In the genomic region with DNA sequence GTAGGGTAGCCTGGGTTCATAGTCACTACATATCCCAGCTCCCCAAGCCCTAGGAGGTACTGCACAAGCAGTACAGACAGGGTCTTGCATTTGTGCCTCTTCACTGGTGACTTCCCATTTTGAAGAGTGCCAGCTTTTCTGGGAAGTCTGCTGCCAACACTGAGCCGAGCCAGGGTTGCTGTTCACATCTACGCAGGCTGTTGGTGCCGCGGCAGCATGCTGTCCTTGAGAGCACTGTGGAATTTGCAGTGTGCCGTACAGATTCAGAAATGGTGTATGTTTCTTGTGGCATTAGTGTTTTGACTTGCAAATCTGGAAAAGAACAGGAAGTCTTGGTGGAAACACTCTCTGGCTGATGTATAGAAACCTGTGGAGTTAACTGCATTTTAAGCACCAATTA, we compare ENCODE assay signal across 10 cellular contexts.
DNase-seq lines count a peak whose midpoint lies in the region; ATAC-seq, FAIRE-seq and TF ChIP-seq lines count a peak whose summit lies in the region.
"Had no signal": no experiment of that assay in that cellular context is flagged by ENCODE, and none has a peak within 500 bp of the region (broad histone marks: within the 10 kb centered on the region; RNA-seq: fewer than 3 reads in every experiment).

No MANE protein-coding gene starts in this region.

- H3K18ac ChIP-seq in H1 (ENCODE audit: extremely low read depth, low read length), result no peak overlapping the region

- H3K14ac ChIP-seq in H1 (ENCODE audit: insufficient read length), result no peak overlapping the region

- no peak overlapping the region for H2BK120ac ChIP-seq in H1 (replicated peaks; ENCODE audit: low read depth, low read length)

- H3K27ac ChIP-seq in H1 (ENCODE audit: low read depth, low read length), result no peak overlapping the region
- peak overlapping the region in 1 of 4 donors; percentile 10 for H3K27ac ChIP-seq in pancreas

- no peak for FAIRE-seq in H1 (lab: Jason Lieb, UNC)
- no peak for FAIRE-seq in pancreas (lab: Jason Lieb, UNC)

- DNase-seq in H1 (ENCODE audit: low read depth in 1 of 2, low spot score in 2 of 2) (peak in 1 of 2 experiments; percentile 41), pancreas (peak in 5 of 6 donors; percentile 11 to 71 (median 36)), mesothelial cell of epicardium (ENCODE audit: low spot score in 2 of 2, unreplicated experiment in 2 of 2) (no peak), kidney tubule cell (ENCODE audit: low spot score) (no peak), cortex of kidney (lab: John Stamatoyannopoulos, UW) (no peak)
- DNase-seq: DND-41 had no signal

- POLR2A ChIA-PET in H1 (lab: Charles Lee; ENCODE audit: partially characterized antibody), result interaction anchor here (0.7 to 0.9 kb wide), 2 partner anchors 13 to 83 kb away, joined by 3 read pairs; no protein-coding TSS in a partner anchor

- H2AFZ ChIP-seq in H1 (ENCODE audit: low read length), result no peak overlapping the region

- TF ChIP-seq RAD21 in H1 (IDR thresholded peaks at IDR 0.05 in 1 of 2, conservative IDR thresholded peaks at IDR 0.05 in 1 of 2; ENCODE audit: low read depth in 2 of 2, low read length in 2 of 2), result no peak

- no peaks in the 10 kb centered on the region for H3K23me2 ChIP-seq in H1 (ENCODE audit: low read depth, low read length)

- no peaks in the 10 kb centered on the region for H3K27me3 ChIP-seq in H1 (replicated peaks in 1 of 4; ENCODE audit: control insufficient read depth in 3 of 4, extremely low read depth in 1 of 4, insufficient read depth in 3 of 4, low read length in 3 of 4)
- no peaks in the 10 kb centered on the region for H3K27me3 ChIP-seq in pancreas

- H3K9me3 ChIP-seq in H1 (ENCODE audit: insufficient read depth in 2 of 2, low read depth in 1 of 2, low read length in 1 of 2) (no peaks in the 10 kb centered on the region), pancreas (no peaks in the 10 kb centered on the region)

- H3K4me3 ChIP-seq in H1 (ENCODE audit: extremely low read depth in 1 of 4, insufficient read depth in 2 of 4, low read depth in 3 of 4, low read length in 4 of 4), result no peak overlapping the region
- H3K4me3 ChIP-seq in pancreas, result no peak overlapping the region

- intact Hi-C loops in pancreas (cut with DNase I), result no loop called here

- no peak overlapping the region for H3K9ac ChIP-seq in H1 (replicated peaks in 1 of 4; ENCODE audit: extremely low read depth in 1 of 4, low read depth in 3 of 4, low read length in 3 of 4)

- H3K4me1 ChIP-seq in H1 (replicated peaks in 1 of 4; ENCODE audit: control insufficient read depth in 3 of 4, insufficient read depth in 4 of 4, low read length in 3 of 4) (peaks cover 12 to 36% (median 23%) of the 10 kb centered on the region in 4 experiments), pancreas (peaks cover 5 to 29% (median 14%) of the 10 kb centered on the region in 3 donors)

- H3K36me3 ChIP-seq in H1 (ENCODE audit: control insufficient read depth in 2 of 4, insufficient read depth in 4 of 4, low read length in 3 of 4) (peaks cover 0 to 4% (median 0%) of the 10 kb centered on the region in 4 experiments; a peak in 1 of 8 replicates), pancreas (no peaks in the 10 kb centered on the region)

- CTCF ChIA-PET in H1 (lab: Charles Lee; ENCODE audit: partially characterized antibody), result interaction anchor here (0.7 kb wide), 1 partner anchor 204 kb away, joined by 3 read pairs; no protein-coding TSS in a partner anchor

- peak overlapping the region in 1 of 2 experiments; percentile 7; a peak in 1 of 4 replicates for H3K4me2 ChIP-seq in H1 (ENCODE audit: insufficient read depth in 1 of 2, low read depth in 2 of 2, low read length in 2 of 2)

- no peak overlapping the region for H2BK5ac ChIP-seq in H1 (ENCODE audit: low read depth, low read length)

- no peak overlapping the region for H4K5ac ChIP-seq in H1 (ENCODE audit: insufficient read length, low read depth, low read length)

- no peak overlapping the region for H3K56ac ChIP-seq in H1 (replicated peaks; ENCODE audit: insufficient read length, low read depth, low read length)

- ATAC-seq in GM18505 (IDR thresholded peaks at IDR 0.05; ENCODE audit: unreplicated experiment) (no peak), pancreas (peak; percentile 73 to 94 (median 85)), HG03342 (IDR thresholded peaks at IDR 0.05; ENCODE audit: unreplicated experiment) (no peak)

- H2BK20ac ChIP-seq in H1 (ENCODE audit: low read length), result no peak overlapping the region

- TF ChIP-seq POLR2A in GM18505 (IDR thresholded peaks at IDR 0.05; ENCODE audit: borderline replicate concordance, extremely low read depth, insufficient read depth, insufficient read length), result peak; percentile 63
- no peak for TF ChIP-seq POLR2A in H1 (IDR thresholded peaks at IDR 0.05; ENCODE audit: control extremely low read depth in 1 of 2, low read depth in 2 of 2, low read length in 2 of 2)

- H3K4ac ChIP-seq in H1 (replicated peaks; ENCODE audit: insufficient read length, low read depth, low read length), result no peak overlapping the region

- H4K8ac ChIP-seq in H1 (ENCODE audit: extremely low read depth, insufficient read depth, low read length), result no peak overlapping the region

- H3K4me3 Mint-ChIP-seq in IgD-negative memory B cell, result peak overlapping the region; percentile 1 to 86 (median 44)
- no peak overlapping the region for H3K4me3 Mint-ChIP-seq in mesothelial cell of epicardium
- H3K4me3 Mint-ChIP-seq: central memory CD8-positive, alpha-beta T cell had no signal

- H2BK12ac ChIP-seq in H1 (ENCODE audit: low read depth, low read length), result no peak overlapping the region

- H3K27ac Mint-ChIP-seq in IgD-negative memory B cell (peak overlapping the region in 1 of 3 donors; percentile 19), mesothelial cell of epicardium (no peak overlapping the region)

- H3K36me3 Mint-ChIP-seq in IgD-negative memory B cell, result peaks cover 1% of the 10 kb centered on the region
- no peaks in the 10 kb centered on the region for H3K36me3 Mint-ChIP-seq in mesothelial cell of epicardium

- peaks cover 9% of the 10 kb centered on the region for H3K79me1 ChIP-seq in H1 (ENCODE audit: low read depth, low read length)

- no peak overlapping the region for H2BK15ac ChIP-seq in H1 (ENCODE audit: low read length)

- no peaks in the 10 kb centered on the region for H3K27me3 Mint-ChIP-seq in IgD-negative memory B cell
- no peaks in the 10 kb centered on the region for H3K27me3 Mint-ChIP-seq in mesothelial cell of epicardium (ENCODE audit: low read depth)
- H3K27me3 Mint-ChIP-seq: central memory CD8-positive, alpha-beta T cell had no signal

- 69% methylated on average over 5 of the region's 5 CpGs; no CpG with 5 or more reads in 1 of the 2 experiments for WGBS in H1 (ENCODE audit: extremely low coverage in 1 of 2, insufficient coverage in 1 of 2, insufficient read length in 1 of 2, insufficient replicate concordance in 2 of 2, low coverage in 1 of 2, low lambda C conversion rate in 2 of 2, missing lambda C conversion rate in 1 of 2), 2 experiments
- WGBS in pancreas, 2 donors, result 4 to 5% methylated on average over 5 of the region's 5 CpGs

- peaks cover 43 to 73% (median 58%) of the 10 kb centered on the region in 3 donors for H3K4me1 Mint-ChIP-seq in IgD-negative memory B cell
- peaks cover 35% of the 10 kb centered on the region for H3K4me1 Mint-ChIP-seq in mesothelial cell of epicardium

- TF ChIP-seq EP300 in H1 (IDR thresholded peaks at IDR 0.05; ENCODE audit: borderline replicate concordance in 1 of 2, low read depth in 2 of 2, low read length in 2 of 2), result no peak

- no peak overlapping the region for H2AK5ac ChIP-seq in H1 (ENCODE audit: low read depth, low read length)

- TF ChIP-seq CTCF in H1 (IDR thresholded peaks at IDR 0.05; ENCODE audit: control extremely low read depth in 1 of 3, insufficient read depth in 1 of 3, low read depth in 1 of 3, low read length in 3 of 3) (no peak), pancreas (IDR thresholded peaks at IDR 0.05) (no peak), mesothelial cell of epicardium (IDR thresholded peaks at IDR 0.05; ENCODE audit: unreplicated experiment) (no peak)

- no peaks in the 10 kb centered on the region for H3K9me3 Mint-ChIP-seq in IgD-negative memory B cell
- H3K9me3 Mint-ChIP-seq in mesothelial cell of epicardium, result no peaks in the 10 kb centered on the region
- H3K9me3 Mint-ChIP-seq: central memory CD8-positive, alpha-beta T cell had no signal

- peaks cover 94 to 100% of the 10 kb centered on the region in 2 experiments for H3K79me2 ChIP-seq in H1 (ENCODE audit: control insufficient read depth in 1 of 2, insufficient read depth in 2 of 2, low read length in 2 of 2)

- H4K20me1 ChIP-seq in H1 (replicated peaks in 1 of 2; ENCODE audit: control insufficient read depth in 1 of 2, insufficient read depth in 2 of 2, low read length in 2 of 2), result peaks cover 63 to 78% of the 10 kb centered on the region in 2 experiments

- no peak overlapping the region for H4K91ac ChIP-seq in H1 (replicated peaks; ENCODE audit: insufficient read length, low read length)

- no peak overlapping the region for H3K23ac ChIP-seq in H1 (ENCODE audit: insufficient read length)

TF ChIP-seq in H1, 55 proteins besides CTCF, POLR2A, EP300 and RAD21 (continues in another document):
- TF ChIP-seq POLR2AphosphoS5 (IDR thresholded peaks at IDR 0.05; ENCODE audit: low read depth, low read length), result 0 out of 2 replicates have a peak, but pooled peaks have one; percentile 38
- no peak for TF ChIP-seq KDM1A (IDR thresholded peaks at IDR 0.05; ENCODE audit: borderline replicate concordance, low read length)

Comparison
In these comparisons a context has a peak if more than half of its experiments do, and no peak if none do; other contexts are left out.
1. ATAC-seq: peak in pancreas (4 of 4); none in GM18505 (single experiment) and HG03342 (single experiment).
2. DNase-seq: peak in pancreas (5 of 6); none in mesothelial cell of epicardium (0 of 2), kidney tubule cell (single experiment) and cortex of kidney (single experiment).